2 cellular contexts compared by ENCODE assay signal in genomic region chr2:20164061-20164733, GRCh38.
TF ChIP-seq lines count a peak whose summit lies in the region.

No MANE protein-coding gene starts in this region.

TF ChIP-seq in GM23338, 12 proteins besides CTCF, POLR2A, EP300 and RAD21 (continued from another document):
- TF ChIP-seq REST (IDR thresholded peaks at IDR 0.05; ENCODE audit: unreplicated experiment) (no peak), POLR2AphosphoS5 (IDR thresholded peaks at IDR 0.05; ENCODE audit: low read depth) (no peak), EZH2 (IDR thresholded peaks at IDR 0.05; ENCODE audit: low read depth, unreplicated experiment) (no peak), JUNB (IDR thresholded peaks at IDR 0.05; ENCODE audit: unreplicated experiment) (no peak), ZNF462 (CRISPR knock-in tag; IDR thresholded peaks at IDR 0.05) (no peak), STAT1 (IDR thresholded peaks at IDR 0.05; ENCODE audit: unreplicated experiment) (no peak), ZNF331 (CRISPR knock-in tag; IDR thresholded peaks at IDR 0.05; ENCODE audit: low read depth) (no peak)

TF ChIP-seq in HepG2, 621 proteins besides CTCF, POLR2A, EP300 and RAD21 (continued from another document):
- no peak for TF ChIP-seq CSRNP2 (CRISPR knock-in tag; conservative IDR thresholded peaks at IDR 0.05; ENCODE audit: low read depth)
- no peak for TF ChIP-seq SP4 (CRISPR knock-in tag; IDR thresholded peaks at IDR 0.05)
- no peak for TF ChIP-seq ZNF275 (CRISPR knock-in tag; IDR thresholded peaks at IDR 0.05; ENCODE audit: borderline replicate concordance)
- TF ChIP-seq ZNF292 (CRISPR knock-in tag; IDR thresholded peaks at IDR 0.05; ENCODE audit: borderline replicate concordance, low read depth) = no peak
- TF ChIP-seq POLR2G (IDR thresholded peaks at IDR 0.05; ENCODE audit: low read depth, low read length) = no peak
- no peak for TF ChIP-seq ZFP37 (CRISPR knock-in tag; IDR thresholded peaks at IDR 0.05; ENCODE audit: borderline replicate concordance)
- TF ChIP-seq FOXO1 (CRISPR knock-in tag; IDR thresholded peaks at IDR 0.05) = no peak
- TF ChIP-seq NFE2L1 (CRISPR knock-in tag; IDR thresholded peaks at IDR 0.05; ENCODE audit: borderline replicate concordance) = no peak
- TF ChIP-seq GABPA (IDR thresholded peaks at IDR 0.05; ENCODE audit: low read depth, low read length) = no peak
- TF ChIP-seq GABPA (CRISPR knock-in tag; IDR thresholded peaks at IDR 0.05; ENCODE audit: low read depth) = no peak
- 0 out of 2 replicates have a peak, but pooled peaks have one; percentile 15 for TF ChIP-seq ZMYM3 (CRISPR knock-in tag; IDR thresholded peaks at IDR 0.05)
- no peak for TF ChIP-seq ZNF530 (CRISPR knock-in tag; IDR thresholded peaks at IDR 0.05; ENCODE audit: low read depth)
- TF ChIP-seq ZNF552 (CRISPR knock-in tag; IDR thresholded peaks at IDR 0.05; ENCODE audit: borderline replicate concordance) = no peak
